In genomic region chr9:89793124-89793495, GRCh38 we compare ENCODE assay signal across 1 cellular context.
TF ChIP-seq lines count a peak whose summit lies in the region.

No MANE protein-coding gene starts in this region.

TF ChIP-seq in IMR-90, 13 proteins besides CTCF, POLR2A, EP300 and RAD21 (continued from another document):
- no peak for TF ChIP-seq ELK1 (IDR thresholded peaks at IDR 0.05; ENCODE audit: borderline replicate concordance, low read depth, low read length)
TF ChIP-seq in IMR-90: peak in this region for 0.
